In genomic region chr7:11469028-11469718, GRCh38 we compare ENCODE assay signal across 1 cellular context.
A peak's percentile ranks its signal among the peaks of the same experiment; 100 is the strongest.
TF ChIP-seq lines count a peak whose summit lies in the region.

No MANE protein-coding gene starts in this region.

TF ChIP-seq in SK-N-SH treated with all-trans-retinoic acid at 6 μM for 48 hours, 23 proteins besides CTCF, POLR2A, EP300 and RAD21 (continued from another document):
- TF ChIP-seq TSHZ2 (CRISPR knock-in tag; IDR thresholded peaks at IDR 0.05) (peak; percentile 81), TCF4 (CRISPR knock-in tag; IDR thresholded peaks at IDR 0.05; ENCODE audit: borderline replicate concordance) (peak; percentile 90), ZNF8 (CRISPR knock-in tag; IDR thresholded peaks at IDR 0.05) (peak; percentile 17; the same call in 1 of the 2 replicates), ZC3H10 (CRISPR knock-in tag; IDR thresholded peaks at IDR 0.05) (no peak), CSRNP3 (CRISPR knock-in tag; IDR thresholded peaks at IDR 0.05) (0 out of 2 replicates have a peak, but pooled peaks have one; percentile 17), OSR1 (CRISPR knock-in tag; IDR thresholded peaks at IDR 0.05) (no peak), POU6F1 (CRISPR knock-in tag; IDR thresholded peaks at IDR 0.05; ENCODE audit: borderline replicate concordance, low read depth) (no peak; the same call in 1 of the 2 replicates), ZNF70 (CRISPR knock-in tag; IDR thresholded peaks at IDR 0.05) (no peak), PATZ1 (CRISPR knock-in tag; IDR thresholded peaks at IDR 0.05; ENCODE audit: borderline replicate concordance) (peak; percentile 69; the same call in 1 of the 2 replicates), ZNF565 (CRISPR knock-in tag; conservative IDR thresholded peaks at IDR 0.05; ENCODE audit: low read depth) (no peak), GLIS3 (CRISPR knock-in tag; IDR thresholded peaks at IDR 0.05) (no peak), ARNTL (CRISPR knock-in tag; IDR thresholded peaks at IDR 0.05; ENCODE audit: borderline replicate concordance, low read depth) (no peak), RARB (CRISPR knock-in tag; IDR thresholded peaks at IDR 0.05) (no peak), ESRRG (CRISPR knock-in tag; IDR thresholded peaks at IDR 0.05) (no peak)
